In genomic region chr11:120511116-120511803, GRCh38 we compare ENCODE assay signal across 8 cellular contexts. TPM values are rescaled to one million over a fixed set of nuclear protein-coding genes. Genes with fewer than 3 reads are reported as not detected.
DNase-seq lines count a peak whose midpoint lies in the region; TF ChIP-seq lines count a peak whose summit lies in the region.

Gene GRIK4 (plus strand): TSS chr11:120511748. CDS start chr11:120660319, 148,571 bp downstream.

- H3K27ac ChIP-seq in ovary, result peak within 1 kb of the TSS; percentile 21 to 64
- H3K27ac ChIP-seq in thymus (ENCODE audit: low read depth), result no peak within 1 kb of the TSS

- in situ Hi-C loops in SK-MEL-5 (cut with HindIII; ENCODE audit: low pct_unique_long_range_greater_than_20kb, low sequenced_read_pairs), result no loop called here

- H3K4me1 ChIP-seq in ovary (ENCODE audit: insufficient read depth), result peaks cover 4% of the 10 kb centered on the region
- no peaks in the 10 kb centered on the region for H3K4me1 ChIP-seq in thymus (ENCODE audit: control insufficient read depth, insufficient read depth, low read length)

- H3K4me3 ChIP-seq in ovary (peak within 1 kb of the TSS; percentile 48), thymus (ENCODE audit: low read length) (peak within 1 kb of the TSS; percentile 9)

- H3K9me3 ChIP-seq in ovary, result no peaks in the 10 kb centered on the region
- no peaks in the 10 kb centered on the region for H3K9me3 ChIP-seq in thymus (ENCODE audit: control insufficient read depth)

- TF ChIP-seq EP300 in ovary (IDR thresholded peaks at IDR 0.05), result no peak

- DNase-seq in Daoy (ENCODE audit: low read depth) (peak; percentile 82), H4 (ENCODE audit: low spot score) (peak; percentile 54), LoVo (ENCODE audit: low spot score) (peak; percentile 89), SK-MEL-5 (ENCODE audit: low read depth, low spot score) (peak; percentile 64), glomerular visceral epithelial cell (ENCODE audit: extremely low spot score) (peak; percentile 74), ovary (peak; percentile 84 to 93 (median 91))
- peak; percentile 48 to 73 (median 56) for DNase-seq in activated naive CD4-positive, alpha-beta T cell (lab: John Stamatoyannopoulos, UW)

- TF ChIP-seq POLR2A in ovary (IDR thresholded peaks at IDR 0.05), result peak; percentile 19

- H3K27me3 ChIP-seq in ovary (no peaks in the 10 kb centered on the region), thymus (ENCODE audit: control insufficient read depth, insufficient read depth) (peaks cover 28% of the 10 kb centered on the region)

- peak; percentile 93 to 97 (median 95) for TF ChIP-seq CTCF in ovary (IDR thresholded peaks at IDR 0.05)

- H3K36me3 ChIP-seq in ovary (no peaks in the 10 kb centered on the region), thymus (ENCODE audit: control insufficient read depth, insufficient read depth) (no peaks in the 10 kb centered on the region)

- 0 to 1% (median 1%) methylated on average over 48 to 93 of the region's 94 CpGs for WGBS in ovary, 3 donors
- WGBS in thymus, result 2% methylated on average over 94 of the region's 94 CpGs

- intact Hi-C loops in ovary (cut with DNase I), result loop anchor here (2.0 to 10.0 kb wide), 12 partner anchors 174 to 684 kb away; no protein-coding TSS in a partner anchor

RNA-seq across cellular contexts. Expression of gene GRIK4, which starts in this region (rescaled TPM):
- 0.11 and 0.12 TPM in 2 replicates for total RNA-seq in Daoy (2014; rRNA removed; shearing (Covaris generic))
- total RNA-seq in H4 (2014; rRNA removed; shearing (Covaris generic)), result 0.14 and 0.27 TPM in 2 replicates
- total RNA-seq in SK-MEL-5 (2014; rRNA removed; shearing (Covaris generic)), result not detected in 2 replicates
- 0.10 TPM in 1 of 2 replicates, not detected in the other for polyA plus RNA-seq in SK-MEL-5 (2015; cell fraction: cytosol; rRNA removed)
- polyA plus RNA-seq in SK-MEL-5 (2015; cell fraction: nucleus; rRNA removed), result not detected in 2 replicates
- 10 to 100 TPM in 2 of 7 donors, 1 to 10 TPM in 5; 1.4 to 13.4 (median 5.4) TPM for total RNA-seq in ovary
- polyA plus RNA-seq in ovary, result 1 to 10 TPM; 1.3 to 1.5 TPM
- 0.11 TPM for polyA plus RNA-seq in thymus

Comparison
In these comparisons a context has a peak if more than half of its experiments do, and no peak if none do; other contexts are left out.
1. Peak in DNase-seq in Daoy; RNA of the gene not detected or under 1 TPM.
2. Peak in DNase-seq in H4; RNA of the gene not detected or under 1 TPM.
3. Peak in DNase-seq in SK-MEL-5; RNA of the gene not detected or under 1 TPM.